22 cellular contexts compared by ENCODE assay signal in the genomic region with DNA sequence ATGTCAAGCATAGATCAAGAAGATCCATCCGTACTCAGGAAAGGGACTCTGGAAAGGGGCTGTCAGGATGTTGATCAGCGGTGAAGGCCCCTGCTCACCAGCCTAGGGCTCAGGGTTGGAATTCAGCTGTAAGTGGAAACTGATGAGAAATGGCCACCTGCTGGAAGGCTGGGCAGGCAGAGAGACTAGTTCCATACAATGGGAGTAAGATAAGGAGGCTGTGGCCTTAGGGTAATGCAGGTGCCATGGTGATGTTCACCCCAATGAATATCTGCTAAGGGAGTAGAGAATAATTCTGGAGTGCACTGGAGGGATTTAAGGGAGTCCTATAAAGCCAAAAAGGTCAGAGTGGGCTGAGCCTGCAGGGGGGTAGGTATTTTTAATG.
"Had no signal": no experiment of that assay in that cellular context is flagged by ENCODE, and none has a peak within 500 bp of the region (broad histone marks: within the 10 kb centered on the region; RNA-seq: fewer than 3 reads in every experiment).

No MANE protein-coding gene starts in this region.

- H3K4me1 ChIP-seq: SJSA1 had no signal

- H3K36me3 ChIP-seq: MG63, SJSA1 had no signal

- FAIRE-seq: RCC 7860 had no signal

- H3K9me3 ChIP-seq: MG63, SJSA1 had no signal

- H3K4me3 ChIP-seq: MG63, SJSA1, SK-N-MC had no signal

- H3K27me3 ChIP-seq: MG63, SJSA1 had no signal

- ATAC-seq: HepG2 had no signal

- H3K27ac ChIP-seq: SJSA1, SK-N-MC had no signal

- DNase-seq: IMR-90, Karpas-422, KG1, MG63, NCI-H1092 treated with DMSO at 0.1 percent for 48 hours, NCI-H1436, NCI-H187, NCI-H2029, NCI-H2081 treated with DMSO at 0.1 percent for 48 hours, NCI-H2171, NCI-H446, NCI-H510A, NCI-H524 treated with DMSO at 0.1 percent for 48 hours, NCI-H69, NCI-H774, Right ventricle myocardium superior, RPMI8226, SIG-M5 had no signal
